In genomic region chr18:55202232-55202917, GRCh38 we compare ENCODE assay signal across 21 cellular contexts.
"Had no signal": no experiment of that assay in that cellular context is flagged by ENCODE, and none has a peak within 500 bp of the region (broad histone marks: within the 10 kb centered on the region; RNA-seq: fewer than 3 reads in every experiment).

No MANE protein-coding gene starts in this region.

- H3K27ac ChIP-seq: coronary artery, dorsolateral prefrontal cortex, esophagus muscularis mucosa, gastrocnemius medialis, heart right ventricle, left lung, lower lobe of right lung had no signal

- FAIRE-seq: endothelial cell of umbilical vein, islet of Langerhans, keratinocyte had no signal

- H3K36me3 ChIP-seq: esophagus muscularis mucosa, gastrocnemius medialis, heart right ventricle, left lung, lower lobe of right lung had no signal

- H3K27me3 ChIP-seq: dorsolateral prefrontal cortex, esophagus muscularis mucosa, gastrocnemius medialis, heart right ventricle, left lung had no signal

- H3K4me3 ChIP-seq: coronary artery, dorsolateral prefrontal cortex, esophagus muscularis mucosa, gastrocnemius medialis, heart right ventricle, left lung, lower lobe of right lung had no signal

- ATAC-seq: gastrocnemius medialis, heart right ventricle, left cardiac atrium, left lung, left ventricle myocardium superior, lower lobe of right lung had no signal

- H3K4me1 ChIP-seq: esophagus muscularis mucosa, gastrocnemius medialis, heart right ventricle, left lung, lower lobe of right lung had no signal

- H3K9me3 ChIP-seq: gastrocnemius medialis had no signal

- DNase-seq: dermis blood vessel endothelial cell; dorsolateral prefrontal cortex; effector CD4-positive, alpha-beta T cell; effector memory CD4-positive, alpha-beta T cell; foreskin melanocyte; gastrocnemius medialis; glutamatergic neuron; head of caudate nucleus; heart right ventricle; hippocampal formation; left cardiac atrium; left lung; left ventricle myocardium superior; lower lobe of right lung; mesenchymal stem cell; midbrain had no signal
